Comparison of ENCODE assay signal across 9 cellular contexts in genomic region chr5:56479701-56480304, GRCh38.
DNase-seq lines count a peak whose midpoint lies in the region; ATAC-seq, FAIRE-seq and TF ChIP-seq lines count a peak whose summit lies in the region.
"Had no signal": no experiment of that assay in that cellular context is flagged by ENCODE, and none has a peak within 500 bp of the region (broad histone marks: within the 10 kb centered on the region; RNA-seq: fewer than 3 reads in every experiment).

No MANE protein-coding gene starts in this region.

- ATAC-seq in GM18517 (IDR thresholded peaks at IDR 0.05; ENCODE audit: unreplicated experiment) (peak; percentile 37), memory B cell (ENCODE audit: low read depth) (peak; percentile 34)

- no peaks in the 10 kb centered on the region for H4K20me1 ChIP-seq in KMS-11 (ENCODE audit: insufficient read depth)
- H4K20me1 ChIP-seq in astrocyte (ENCODE audit: insufficient read depth, low read length): no peaks in the 10 kb centered on the region

- H3K27ac ChIP-seq in KMS-11 (no peak overlapping the region), astrocyte (ENCODE audit: low read depth, low read length) (no peak overlapping the region), tibial artery (peak overlapping the region; percentile 89 to 96)
- H3K27ac ChIP-seq: HL-60 had no signal

- no peaks in the 10 kb centered on the region for H3K36me3 ChIP-seq in KMS-11 (ENCODE audit: insufficient read depth)
- no peaks in the 10 kb centered on the region for H3K36me3 ChIP-seq in astrocyte (ENCODE audit: insufficient read depth, low read length)
- H3K36me3 ChIP-seq in tibial artery: no peaks in the 10 kb centered on the region

- peaks cover 20% of the 10 kb centered on the region for H3K4me1 Mint-ChIP-seq in astrocyte (ENCODE audit: low read depth, unreplicated experiment)
- peaks cover 38% of the 10 kb centered on the region for H3K4me1 Mint-ChIP-seq in memory B cell

- H3K4me3 Mint-ChIP-seq in astrocyte (ENCODE audit: unreplicated experiment) (peak overlapping the region; percentile 79), memory B cell (peak overlapping the region; percentile 93)

- no peak overlapping the region for H3K9ac ChIP-seq in KMS-11
- peak overlapping the region; percentile 74 for H3K9ac ChIP-seq in astrocyte (ENCODE audit: low read length)

- H2AFZ ChIP-seq in KMS-11 (ENCODE audit: low read depth) (peak overlapping the region; percentile 93), astrocyte (ENCODE audit: low read depth, low read length) (peak overlapping the region; percentile 72)

- H3K4me1 ChIP-seq in KMS-11 (ENCODE audit: low read depth, poor library complexity, severe bottlenecking): peaks cover 17% of the 10 kb centered on the region
- H3K4me1 ChIP-seq in astrocyte (ENCODE audit: insufficient read depth, low read length): peaks cover 15% of the 10 kb centered on the region
- H3K4me1 ChIP-seq in tibial artery: peaks cover 0 to 41% (median 14%) of the 10 kb centered on the region in 4 donors

- intact Hi-C loops in tibial artery (cut with DNase I; ENCODE audit: low total_unique reads): loop anchor here (10.0 kb wide), 1 partner anchor 335 kb away; the partner anchor contains the start of gene MAP3K1

- H3K9me3 ChIP-seq in astrocyte (ENCODE audit: insufficient read depth, low read depth, low read length) (no peaks in the 10 kb centered on the region), tibial artery (no peaks in the 10 kb centered on the region)

- no peak for TF ChIP-seq CTCF in KMS-11 (conservative IDR thresholded peaks at IDR 0.05; ENCODE audit: low read depth, low read length)
- no peak for TF ChIP-seq CTCF in astrocyte (IDR thresholded peaks at IDR 0.05; ENCODE audit: insufficient read depth, low read depth, low read length)
- TF ChIP-seq CTCF in tibial artery (IDR thresholded peaks at IDR 0.05): no peak

- no peak overlapping the region for H3K27ac Mint-ChIP-seq in astrocyte (ENCODE audit: unreplicated experiment)
- peak overlapping the region; percentile 88 for H3K27ac Mint-ChIP-seq in memory B cell

- H3K4me2 ChIP-seq in KMS-11: no peak overlapping the region
- peak overlapping the region; percentile 95 for H3K4me2 ChIP-seq in astrocyte (ENCODE audit: low read length)

- H3K9me3 Mint-ChIP-seq in astrocyte (ENCODE audit: unreplicated experiment) (no peaks in the 10 kb centered on the region), memory B cell (no peaks in the 10 kb centered on the region)

- H3K27me3 Mint-ChIP-seq in astrocyte (ENCODE audit: low read depth, unreplicated experiment) (peaks cover 8% of the 10 kb centered on the region), memory B cell (no peaks in the 10 kb centered on the region)

- H3K36me3 Mint-ChIP-seq in astrocyte (ENCODE audit: low read depth, unreplicated experiment) (no peaks in the 10 kb centered on the region), memory B cell (no peaks in the 10 kb centered on the region)

- no peak for FAIRE-seq in astrocyte (lab: Jason Lieb, UNC)

- DNase-seq in astrocyte (ENCODE audit: low read depth) (peak; percentile 43), memory B cell (ENCODE audit: low spot score in 2 of 2) (peak; percentile 26 to 27), tibial artery (peak in 1 of 2 donors; percentile 69), GDM1 (lab: John Stamatoyannopoulos, UW) (no peak), mucosa of gallbladder (ENCODE audit: low spot score) (no peak), NCI-H526 treated with DMSO at 0.1 percent for 48 hours (lab: John Stamatoyannopoulos, UW) (no peak)

- H3K4me3 ChIP-seq in KMS-11 (IDR thresholded peaks at IDR 0.05; ENCODE audit: insufficient read depth, low read depth, low read length) (no peak overlapping the region), astrocyte (ENCODE audit: insufficient read depth, low read depth, low read length) (no peak overlapping the region), tibial artery (peak overlapping the region; percentile 66 to 94)

- H3K27me3 ChIP-seq in KMS-11 (ENCODE audit: insufficient read depth, low read depth) (no peaks in the 10 kb centered on the region), astrocyte (ENCODE audit: insufficient read depth, low read length) (no peaks in the 10 kb centered on the region), tibial artery (no peaks in the 10 kb centered on the region)

- H3K79me2 ChIP-seq in KMS-11 (ENCODE audit: insufficient read depth, low read depth) (no peaks in the 10 kb centered on the region), astrocyte (ENCODE audit: insufficient read depth, low read length) (no peaks in the 10 kb centered on the region)

Comparison
In these comparisons a context has a peak if more than half of its experiments do, and no peak if none do; other contexts are left out.
1. H3K27ac ChIP-seq: peak in tibial artery (2 of 2); none in KMS-11 (single experiment) and astrocyte (single experiment).
2. H3K4me3 ChIP-seq: peak in tibial artery (2 of 2); none in KMS-11 (single experiment) and astrocyte (single experiment).
3. DNase-seq: peak in astrocyte (single experiment) and memory B cell (2 of 2); none in GDM1 (single experiment), mucosa of gallbladder (single experiment) and NCI-H526 treated with DMSO at 0.1 percent for 48 hours (single experiment).